Comparison of ENCODE assay signal across 8 cellular contexts in genomic region chr16:667780-668518, GRCh38. TPM values are rescaled to one million over a fixed set of nuclear protein-coding genes. Genes with fewer than 3 reads are reported as not detected.
DNase-seq lines count a peak whose midpoint lies in the region; ATAC-seq and TF ChIP-seq lines count a peak whose summit lies in the region.

Gene RHOT2, plus strand, starts transcription at chr16:668132. Its CDS starts 68 bp downstream, at chr16:668200.

- H3K9me2 ChIP-seq in GM23248 (ENCODE audit: insufficient read depth): no peaks in the 10 kb centered on the region

- H3K4me2 ChIP-seq in GM23248 (ENCODE audit: unreplicated experiment) (peak within 1 kb of the TSS; percentile 89), fibroblast of lung (ENCODE audit: extremely low read depth, insufficient read depth, low read length) (peak within 1 kb of the TSS; percentile 94)

- H3K36me3 ChIP-seq in GM23248 (ENCODE audit: low read depth): no peaks in the 10 kb centered on the region
- H3K36me3 ChIP-seq in fibroblast of lung (ENCODE audit: control insufficient read depth, insufficient read depth, low read length): peaks cover 38% of the 10 kb centered on the region

- TF ChIP-seq CTCF in LNCaP clone FGC (IDR thresholded peaks at IDR 0.05; ENCODE audit: control insufficient read depth, extremely low read depth, insufficient read depth) (peak; percentile 98), RWPE1 (conservative IDR thresholded peaks at IDR 0.05; ENCODE audit: low read depth) (peak; percentile 97), fibroblast of lung (conservative IDR thresholded peaks at IDR 0.05 in 1 of 2, IDR thresholded peaks at IDR 0.05 in 1 of 2; ENCODE audit: low read depth in 1 of 2, low read length in 2 of 2) (peak; percentile 38 to 56)

- H3K4me1 ChIP-seq in GM23248 (ENCODE audit: insufficient read depth) (no peaks in the 10 kb centered on the region; the same call in 1 of the 2 replicates), fibroblast of lung (ENCODE audit: control insufficient read depth, extremely low read depth, insufficient read depth, low read length) (peaks cover 7% of the 10 kb centered on the region)

- peak; percentile 88 to 94 for ATAC-seq in naive thymus-derived CD8-positive, alpha-beta T cell
- peak; percentile 98 to 99 for ATAC-seq in stimulated activated naive B cell treated with anti-CD40 and anti-IgM and Interleukin-4, amounts not matched to agents 10 μg/mL and 1 μg/mL and 100 μg/mL, for 72 hours (replicated peaks)

- H3K27me3 Mint-ChIP-seq in naive thymus-derived CD8-positive, alpha-beta T cell: no peaks in the 10 kb centered on the region
- no peaks in the 10 kb centered on the region for H3K27me3 Mint-ChIP-seq in stimulated activated naive B cell treated with anti-CD40 and anti-IgM and Interleukin-4, amounts not matched to agents 10 μg/mL and 1 μg/mL and 100 μg/mL, for 72 hours

- POLR2A ChIA-PET in RWPE1 (lab: Yijun Ruan, JAX; ENCODE audit: low non-redundant PET): no interaction called here
- POLR2A ChIA-PET in naive thymus-derived CD8-positive, alpha-beta T cell (lab: Charles Lee): interaction anchor here (0.6 to 7.9 kb wide), 11 partner anchors 11 to 71 kb away, joined by 3 to 95 read pairs (median 4); partner anchors contain the start of genes JMJD8, METTL26, STUB1 and WDR24

- peak within 1 kb of the TSS; percentile 65 to 87 (median 80) for H3K4me3 Mint-ChIP-seq in naive thymus-derived CD8-positive, alpha-beta T cell
- peak within 1 kb of the TSS; percentile 86 to 87 for H3K4me3 Mint-ChIP-seq in stimulated activated naive B cell treated with anti-CD40 and anti-IgM and Interleukin-4, amounts not matched to agents 10 μg/mL and 1 μg/mL and 100 μg/mL, for 72 hours

- peaks cover 0 to 17% (median 11%) of the 10 kb centered on the region in 4 donors for H3K4me1 Mint-ChIP-seq in naive thymus-derived CD8-positive, alpha-beta T cell
- H3K4me1 Mint-ChIP-seq in stimulated activated naive B cell treated with anti-CD40 and anti-IgM and Interleukin-4, amounts not matched to agents 10 μg/mL and 1 μg/mL and 100 μg/mL, for 72 hours: peaks cover 7 to 22% of the 10 kb centered on the region in 2 donors

- peak; percentile 68 for DNase-seq in DMS79 (lab: John Stamatoyannopoulos, UW)
- peak; percentile 98 for DNase-seq in GM23248
- DNase-seq in LNCaP clone FGC (ENCODE audit: low read depth): peak; percentile 53
- DNase-seq in RWPE1 (ENCODE audit: low spot score): peak; percentile 76
- DNase-seq in activated T-helper 1 cell treated with anti-CD3 and anti-CD28 coated beads, Interleukin-2, amount 50 U/mL, for 16 hours (ENCODE audit: low read depth in 1 of 2, low spot score in 1 of 2): peak; percentile 86 to 92
- peak; percentile 84 to 88 for DNase-seq in fibroblast of lung (ENCODE audit: low read depth in 2 of 2)
- peak; percentile 79 to 92 (median 86) for DNase-seq in naive thymus-derived CD8-positive, alpha-beta T cell
- DNase-seq in stimulated activated naive B cell treated with anti-CD40 and anti-IgM and Interleukin-4, amounts not matched to agents 10 μg/mL and 1 μg/mL and 100 μg/mL, for 72 hours: peak; percentile 93

- H3K9ac ChIP-seq in GM23248 (peak within 1 kb of the TSS; percentile 97), fibroblast of lung (ENCODE audit: insufficient read depth, low read length) (peak within 1 kb of the TSS; percentile 89)

- H3K9me3 Mint-ChIP-seq in naive thymus-derived CD8-positive, alpha-beta T cell: no peaks in the 10 kb centered on the region
- no peaks in the 10 kb centered on the region for H3K9me3 Mint-ChIP-seq in stimulated activated naive B cell treated with anti-CD40 and anti-IgM and Interleukin-4, amounts not matched to agents 10 μg/mL and 1 μg/mL and 100 μg/mL, for 72 hours

- peaks cover 0 to 13% (median 0%) of the 10 kb centered on the region in 3 donors for H3K36me3 Mint-ChIP-seq in naive thymus-derived CD8-positive, alpha-beta T cell
- H3K36me3 Mint-ChIP-seq in stimulated activated naive B cell treated with anti-CD40 and anti-IgM and Interleukin-4, amounts not matched to agents 10 μg/mL and 1 μg/mL and 100 μg/mL, for 72 hours: peaks cover 12 to 28% of the 10 kb centered on the region in 2 donors

- H3K27ac Mint-ChIP-seq in naive thymus-derived CD8-positive, alpha-beta T cell: peak within 1 kb of the TSS in 9 of 10 donors; percentile 79 to 96 (median 87)
- peak within 1 kb of the TSS; percentile 90 for H3K27ac Mint-ChIP-seq in stimulated activated naive B cell treated with anti-CD40 and anti-IgM and Interleukin-4, amounts not matched to agents 10 μg/mL and 1 μg/mL and 100 μg/mL, for 72 hours

- H3K9me3 ChIP-seq in GM23248 (ENCODE audit: low read depth) (no peaks in the 10 kb centered on the region), fibroblast of lung (ENCODE audit: control insufficient read depth, insufficient read depth, low read depth, low read length) (no peaks in the 10 kb centered on the region)

- H3K27ac ChIP-seq in GM23248 (peak within 1 kb of the TSS; percentile 49), RWPE1 (peak within 1 kb of the TSS; percentile 94), fibroblast of lung (ENCODE audit: insufficient read depth, low read length) (peak within 1 kb of the TSS; percentile 73)

- CTCF ChIA-PET in RWPE1 (lab: Yijun Ruan, JAX): interaction anchor here (0.6 to 1.4 kb wide), 11 partner anchors 8 to 519 kb away, joined by 3 to 6 read pairs (median 4); no protein-coding TSS in a partner anchor

- no peaks in the 10 kb centered on the region for H3F3A ChIP-seq in GM23248 (ENCODE audit: insufficient read depth)

- H3K4me3 ChIP-seq in GM23248: peak within 1 kb of the TSS; percentile 95
- peak within 1 kb of the TSS; percentile 90 for H3K4me3 ChIP-seq in LNCaP clone FGC (ENCODE audit: low read depth, low read length)
- peak within 1 kb of the TSS; percentile 66 to 90 (median 88) for H3K4me3 ChIP-seq in fibroblast of lung (replicated peaks in 1 of 4; ENCODE audit: control extremely low read depth in 1 of 4, insufficient read depth in 1 of 4, low read depth in 3 of 4, low read length in 4 of 4)

- no peaks in the 10 kb centered on the region for H4K20me1 ChIP-seq in GM23248 (ENCODE audit: insufficient read depth)
- H4K20me1 ChIP-seq in fibroblast of lung (ENCODE audit: control insufficient read depth, extremely low read depth, insufficient read depth, low read length): no peaks in the 10 kb centered on the region

- H3K27me3 ChIP-seq in GM23248 (replicated peaks; ENCODE audit: insufficient read depth): no peaks in the 10 kb centered on the region
- H3K27me3 ChIP-seq in fibroblast of lung (ENCODE audit: control insufficient read depth, insufficient read depth, low read length): no peaks in the 10 kb centered on the region

- H3K79me2 ChIP-seq in GM23248 (ENCODE audit: insufficient read depth) (peaks cover 24% of the 10 kb centered on the region), fibroblast of lung (ENCODE audit: control insufficient read depth, insufficient read depth, low read length) (peaks cover 23% of the 10 kb centered on the region)

- in situ Hi-C loops in GM23248 (cut with MboI): no loop called here

- H2AFZ ChIP-seq in GM23248 (peak within 1 kb of the TSS; percentile 84), fibroblast of lung (ENCODE audit: low read length) (peak within 1 kb of the TSS; percentile 89)

- 1 to 2% methylated on average over 21 to 36 of the region's 78 CpGs for WGBS in GM23248 (ENCODE audit: low coverage in 1 of 2, low lambda C conversion rate in 2 of 2, missing lambda C conversion rate in 2 of 2), 2 experiments

RNA-seq across cellular contexts. Expression of gene RHOT2, which starts in this region (rescaled TPM):
- 44.9 and 65.9 TPM in 2 replicates for total RNA-seq in GM23248 (2014; rRNA removed; shearing (Covaris generic))
- 65.1 and 70.0 TPM in 2 replicates for polyA plus RNA-seq in GM23248 (2016; fragmentation: Nextera tagmentation; extraction: Ambion mirVana)
- total RNA-seq in fibroblast of lung: 27.7 and 29.6 TPM in 2 replicates
- 35.4 and 39.7 TPM in 2 replicates for polyA plus RNA-seq in fibroblast of lung
- polyA plus RNA-seq in fibroblast of lung (2012): 49.7 and 60.2 TPM in 2 replicates
- polyA minus RNA-seq in fibroblast of lung (ENCODE audit: low replicate concordance): 36.3 and 40.9 TPM in 2 replicates
- total RNA-seq in naive thymus-derived CD8-positive, alpha-beta T cell: 100 to 1,000 TPM; 220 TPM
- 10 to 100 TPM; 25.1 to 44.8 (median 31.8) TPM for polyA plus RNA-seq in naive thymus-derived CD8-positive, alpha-beta T cell

Comparison
In these comparisons a context has a peak if more than half of its experiments do, and no peak if none do; other contexts are left out.
1. Peak in every context shown above with its lines: DNase-seq, ATAC-seq, H3K4me3 ChIP-seq and H3K27ac ChIP-seq.
2. CTCF ChIP-seq: peak in every context shown above with its lines; median percentile 98 in LNCaP clone FGC; 97 in RWPE1; 47 in fibroblast of lung.